Comparison of ENCODE assay signal across 11 cellular contexts in the genomic region with DNA sequence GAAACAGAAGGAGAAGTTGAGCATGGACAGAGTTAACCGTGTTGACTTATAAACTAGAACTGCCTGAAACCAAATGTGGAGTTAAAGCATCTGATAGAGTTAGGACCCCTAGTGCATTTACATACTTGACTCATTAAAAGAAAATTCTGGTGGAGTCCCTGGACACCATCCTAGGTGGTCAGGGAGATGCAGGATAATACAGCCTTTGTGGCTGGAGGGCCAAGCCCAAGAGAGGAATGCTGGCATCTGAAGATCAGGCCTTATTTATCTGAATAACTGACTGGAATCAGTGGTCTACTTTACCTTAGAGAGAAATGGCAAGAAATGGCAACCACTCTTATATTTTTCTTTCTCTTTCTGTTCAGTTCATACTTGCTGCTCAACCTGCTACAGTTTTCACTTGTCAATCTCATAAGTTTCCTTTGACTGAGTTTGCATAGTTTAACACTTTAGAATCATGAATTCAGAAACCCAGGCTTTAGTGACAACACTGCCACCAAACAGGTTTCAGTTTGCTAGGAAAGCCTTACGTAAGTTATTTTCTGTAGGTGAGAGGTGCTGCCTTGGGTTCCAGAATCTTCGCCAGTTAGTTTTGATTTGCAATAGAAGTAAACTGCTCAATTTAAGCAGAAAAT. TPM values are rescaled to one million over a fixed set of nuclear protein-coding genes. Genes with fewer than 3 reads are reported as not detected.
DNase-seq lines count a peak whose midpoint lies in the region; ATAC-seq and TF ChIP-seq lines count a peak whose summit lies in the region.
"Had no signal": no experiment of that assay in that cellular context is flagged by ENCODE, and none has a peak within 500 bp of the region (broad histone marks: within the 10 kb centered on the region; RNA-seq: fewer than 3 reads in every experiment).

No MANE protein-coding gene starts in this region.

- no peaks in the 10 kb centered on the region for H3K27me3 Mint-ChIP-seq in activated naive CD4-positive, alpha-beta T cell treated with anti-CD3 and anti-CD28 coated beads for 36 hours (ENCODE audit: low read depth)
- no peaks in the 10 kb centered on the region for H3K27me3 Mint-ChIP-seq in progenitor cell of endocrine pancreas
- no peaks in the 10 kb centered on the region for H3K27me3 Mint-ChIP-seq in naive thymus-derived CD4-positive, alpha-beta T cell

- H3K4me1 ChIP-seq in Karpas-422 (ENCODE audit: low read length) = no peaks in the 10 kb centered on the region
- H3K4me1 ChIP-seq in naive thymus-derived CD4-positive, alpha-beta T cell (ENCODE audit: control insufficient read depth in 2 of 2, insufficient read depth in 2 of 2, low read length in 2 of 2) = no peaks in the 10 kb centered on the region
- H3K4me1 ChIP-seq: suprapubic skin had no signal

- H3K27me3 ChIP-seq in Karpas-422 (ENCODE audit: low read length) = no peaks in the 10 kb centered on the region
- no peaks in the 10 kb centered on the region for H3K27me3 ChIP-seq in naive thymus-derived CD4-positive, alpha-beta T cell (ENCODE audit: control insufficient read depth in 2 of 2, insufficient read depth in 2 of 2, low read length in 2 of 2)
- H3K27me3 ChIP-seq: spleen, suprapubic skin had no signal

- ATAC-seq in GM21717 (IDR thresholded peaks at IDR 0.05; ENCODE audit: unreplicated experiment) (peak; percentile 77), HG03558 (IDR thresholded peaks at IDR 0.05; ENCODE audit: extremely low read depth, unreplicated experiment) (peak; percentile 72)
- no peak for ATAC-seq in naive thymus-derived CD4-positive, alpha-beta T cell

- H3K4me3 ChIP-seq in Karpas-422 (ENCODE audit: low read length) = no peak overlapping the region
- H3K4me3 ChIP-seq in naive thymus-derived CD4-positive, alpha-beta T cell (ENCODE audit: low read length) = no peak overlapping the region
- H3K4me3 ChIP-seq: spleen, suprapubic skin had no signal

- intact Hi-C loops in activated naive CD4-positive, alpha-beta T cell treated with anti-CD3 and anti-CD28 coated beads for 36 hours (cut with micrococcal nuclease) = loop anchor here (5.0 kb wide), 1 partner anchor 72 kb away; no protein-coding TSS in a partner anchor
- intact Hi-C loops in naive thymus-derived CD4-positive, alpha-beta T cell (cut with micrococcal nuclease) = loop anchor here (5.0 kb wide), 2 partner anchors 72 to 148 kb away; no protein-coding TSS in a partner anchor

- no peak for DNase-seq in activated naive CD4-positive, alpha-beta T cell treated with anti-CD3 and anti-CD28 coated beads for 36 hours
- DNase-seq in activated naive CD4-positive, alpha-beta T cell treated with anti-CD3 and anti-CD28 coated beads, Interleukin-2, amount 50 U/mL, for 16 hours = no peak
- DNase-seq in progenitor cell of endocrine pancreas (ENCODE audit: low spot score, unreplicated experiment) (no peak), Karpas-422 (no peak)
- DNase-seq in stimulated activated naive CD4-positive, alpha-beta T cell (lab: John Stamatoyannopoulos, UW) = no peak
- no peak for DNase-seq in naive thymus-derived CD4-positive, alpha-beta T cell
- DNase-seq: effector CD4-positive, alpha-beta T cell; spleen had no signal

- H3K36me3 ChIP-seq in Karpas-422 (ENCODE audit: insufficient read depth, low read length) = no peaks in the 10 kb centered on the region
- no peaks in the 10 kb centered on the region for H3K36me3 ChIP-seq in naive thymus-derived CD4-positive, alpha-beta T cell (ENCODE audit: control insufficient read depth in 2 of 3, insufficient read depth in 3 of 3, low read length in 3 of 3)
- H3K36me3 ChIP-seq: spleen, suprapubic skin had no signal

- H3K9me3 ChIP-seq in Karpas-422 (ENCODE audit: low read length) = no peaks in the 10 kb centered on the region
- H3K9me3 ChIP-seq in naive thymus-derived CD4-positive, alpha-beta T cell (ENCODE audit: control insufficient read depth in 2 of 3, low read length in 3 of 3) = no peaks in the 10 kb centered on the region
- H3K9me3 ChIP-seq: spleen, suprapubic skin had no signal

- no peak overlapping the region for H3K4me2 ChIP-seq in Karpas-422 (ENCODE audit: low read depth, low read length, poor library complexity, severe bottlenecking)

- CTCF ChIA-PET in activated naive CD4-positive, alpha-beta T cell treated with anti-CD3 and anti-CD28 coated beads for 36 hours (lab: Charles Lee) = no interaction called here
- CTCF ChIA-PET in naive thymus-derived CD4-positive, alpha-beta T cell (lab: Charles Lee) = no interaction called here

- no peak overlapping the region for H3K9ac ChIP-seq in Karpas-422 (ENCODE audit: low read length)

- H3K4me3 Mint-ChIP-seq in activated naive CD4-positive, alpha-beta T cell treated with anti-CD3 and anti-CD28 coated beads for 36 hours = no peak overlapping the region
- H3K4me3 Mint-ChIP-seq in progenitor cell of endocrine pancreas (ENCODE audit: low read depth) = no peak overlapping the region
- no peak overlapping the region for H3K4me3 Mint-ChIP-seq in naive thymus-derived CD4-positive, alpha-beta T cell

- peaks cover 10% of the 10 kb centered on the region for H3K4me1 Mint-ChIP-seq in activated naive CD4-positive, alpha-beta T cell treated with anti-CD3 and anti-CD28 coated beads for 36 hours (ENCODE audit: low read depth)
- H3K4me1 Mint-ChIP-seq in progenitor cell of endocrine pancreas (ENCODE audit: low read depth) = peaks cover 5% of the 10 kb centered on the region
- H3K4me1 Mint-ChIP-seq in naive thymus-derived CD4-positive, alpha-beta T cell = peaks cover 0 to 17% (median 6%) of the 10 kb centered on the region in 7 donors

- H3K27ac ChIP-seq in Karpas-422 (ENCODE audit: low read length) = no peak overlapping the region
- no peak overlapping the region for H3K27ac ChIP-seq in naive thymus-derived CD4-positive, alpha-beta T cell (ENCODE audit: low read depth, low read length)
- H3K27ac ChIP-seq: spleen, suprapubic skin had no signal

- no peaks in the 10 kb centered on the region for H4K20me1 ChIP-seq in Karpas-422 (ENCODE audit: insufficient read depth, low read depth, low read length)

- H3K79me2 ChIP-seq in Karpas-422 (ENCODE audit: low read length) = no peaks in the 10 kb centered on the region

- no peaks in the 10 kb centered on the region for H3K9me2 ChIP-seq in Karpas-422 (replicated peaks; ENCODE audit: insufficient read depth, low read length)

- POLR2A ChIA-PET in naive thymus-derived CD4-positive, alpha-beta T cell (lab: Charles Lee) = interaction anchor here (0.6 kb wide), 1 partner anchor 648 kb away, joined by 3 read pairs; no protein-coding TSS in a partner anchor

- H3K9me3 Mint-ChIP-seq in activated naive CD4-positive, alpha-beta T cell treated with anti-CD3 and anti-CD28 coated beads for 36 hours = no peaks in the 10 kb centered on the region
- no peaks in the 10 kb centered on the region for H3K9me3 Mint-ChIP-seq in progenitor cell of endocrine pancreas (ENCODE audit: low read depth)
- H3K9me3 Mint-ChIP-seq in naive thymus-derived CD4-positive, alpha-beta T cell = no peaks in the 10 kb centered on the region

- H3K27ac Mint-ChIP-seq in activated naive CD4-positive, alpha-beta T cell treated with anti-CD3 and anti-CD28 coated beads for 36 hours = peak overlapping the region; percentile 71
- peak overlapping the region; percentile 27 for H3K27ac Mint-ChIP-seq in progenitor cell of endocrine pancreas
- no peak overlapping the region for H3K27ac Mint-ChIP-seq in naive thymus-derived CD4-positive, alpha-beta T cell

- no peak for TF ChIP-seq CTCF in progenitor cell of endocrine pancreas (IDR thresholded peaks at IDR 0.05; ENCODE audit: unreplicated experiment)

- H3K36me3 Mint-ChIP-seq in activated naive CD4-positive, alpha-beta T cell treated with anti-CD3 and anti-CD28 coated beads for 36 hours (ENCODE audit: low read depth) = no peaks in the 10 kb centered on the region
- no peaks in the 10 kb centered on the region for H3K36me3 Mint-ChIP-seq in progenitor cell of endocrine pancreas (ENCODE audit: insufficient read depth)
- H3K36me3 Mint-ChIP-seq in naive thymus-derived CD4-positive, alpha-beta T cell = no peaks in the 10 kb centered on the region

- H2AFZ ChIP-seq in Karpas-422 (ENCODE audit: low read length) = no peak overlapping the region

RNA-seq across cellular contexts. Expression of gene CMYA5, which starts 10.2 kb away (rescaled TPM):
- total RNA-seq in activated naive CD4-positive, alpha-beta T cell treated with anti-CD3 and anti-CD28 coated beads for 36 hours = under 1 TPM; 0.05 to 0.07 TPM
- total RNA-seq in progenitor cell of endocrine pancreas = 1.1 and 1.2 TPM in 2 replicates
- 0.04 and 0.45 TPM in 2 replicates for total RNA-seq in Karpas-422 (2014; rRNA removed; shearing (Covaris generic); ENCODE audit: low replicate concordance)
- total RNA-seq in naive thymus-derived CD4-positive, alpha-beta T cell = under 1 TPM; 0.11 to 0.27 (median 0.15) TPM
- under 1 TPM in 1 of 2 donors, not detected in 1; 0.08 TPM for polyA plus RNA-seq in naive thymus-derived CD4-positive, alpha-beta T cell

Comparison
In these comparisons a context has a peak if more than half of its experiments do, and no peak if none do; other contexts are left out.
1. H3K27ac Mint-ChIP-seq: peak in activated naive CD4-positive, alpha-beta T cell treated with anti-CD3 and anti-CD28 coated beads for 36 hours (single experiment) and progenitor cell of endocrine pancreas (single experiment); none in naive thymus-derived CD4-positive, alpha-beta T cell (0 of 9).